15 cellular contexts compared by ENCODE assay signal in genomic region chr1:111878649-111879048, GRCh38.
DNase-seq lines count a peak whose midpoint lies in the region; ATAC-seq, FAIRE-seq and TF ChIP-seq lines count a peak whose summit lies in the region.
"Had no signal": no experiment of that assay in that cellular context is flagged by ENCODE, and none has a peak within 500 bp of the region (broad histone marks: within the 10 kb centered on the region; RNA-seq: fewer than 3 reads in every experiment).

No MANE protein-coding gene starts in this region.

- TF ChIP-seq CTCF in HepG2 (CRISPR knock-in tag; IDR thresholded peaks at IDR 0.05): no peak

- FAIRE-seq in HepG2 (lab: Jason Lieb, UNC): no peak

- intact Hi-C loops in HepG2 (cut with micrococcal nuclease; ENCODE audit: unreplicated experiment): no loop called here

- TF ChIP-seq EP300 in HepG2 (IDR thresholded peaks at IDR 0.05; ENCODE audit: low read depth in 2 of 2, low read length in 2 of 2) (no peak), HepG2 (CRISPR knock-in tag; IDR thresholded peaks at IDR 0.05; ENCODE audit: borderline replicate concordance) (no peak)

- H2AFZ ChIP-seq in HepG2 (ENCODE audit: low read length): no peak overlapping the region

- no peak overlapping the region for H3K9ac ChIP-seq in HepG2 (ENCODE audit: insufficient read depth, low read depth, low read length)

- H3K9me3 ChIP-seq in SJCRH30 (replicated peaks) (no peaks in the 10 kb centered on the region), HepG2 (ENCODE audit: low read length) (no peaks in the 10 kb centered on the region)
- H3K9me3 ChIP-seq: mucosa of descending colon, uterus had no signal

- H3K27ac ChIP-seq in SJCRH30 (peak overlapping the region; percentile 9; the same call in 1 of the 2 replicates), HepG2 (ENCODE audit: extremely low read length, insufficient read depth, low read length) (no peak overlapping the region)
- H3K27ac ChIP-seq: uterus had no signal

- H3K4me3 ChIP-seq in SJCRH30 (no peak overlapping the region), HepG2 (replicated peaks in 1 of 3; ENCODE audit: insufficient read depth in 1 of 3, low read depth in 2 of 3, low read length in 3 of 3) (no peak overlapping the region)
- H3K4me3 ChIP-seq: mucosa of descending colon, smooth muscle cell, uterus had no signal

- POLR2A ChIA-PET in HepG2 (lab: Yijun Ruan, JAX): no interaction called here

- CTCF ChIA-PET in HepG2 (lab: Yijun Ruan, JAX; ENCODE audit: low intra/inter-chr PET ratio, low total read pairs): no interaction called here

- no peak for TF ChIP-seq RAD21 in HepG2 (CRISPR knock-in tag; IDR thresholded peaks at IDR 0.05)

- no peak for TF ChIP-seq POLR2A in HepG2 (IDR thresholded peaks at IDR 0.05; ENCODE audit: insufficient read depth in 1 of 2, low read depth in 2 of 2, low read length in 2 of 2)

- H3K4me2 ChIP-seq in HepG2 (ENCODE audit: low read depth, low read length): no peak overlapping the region
- H3K4me2 ChIP-seq: smooth muscle cell had no signal

- H3K4me1 ChIP-seq in SJCRH30 (peaks cover 46% of the 10 kb centered on the region), HepG2 (ENCODE audit: insufficient read depth, low read length) (peaks cover 10% of the 10 kb centered on the region; the same call in 1 of the 2 replicates)
- H3K4me1 ChIP-seq: uterus had no signal

- no peaks in the 10 kb centered on the region for H3K36me3 ChIP-seq in SJCRH30
- no peaks in the 10 kb centered on the region for H3K36me3 ChIP-seq in HepG2 (replicated peaks in 1 of 2; ENCODE audit: control insufficient read depth in 1 of 2, insufficient read depth in 2 of 2, low read length in 2 of 2)
- H3K36me3 ChIP-seq: uterus had no signal

- no peaks in the 10 kb centered on the region for H4K20me1 ChIP-seq in HepG2 (ENCODE audit: insufficient read depth, low read length)

- DNase-seq in Daoy (ENCODE audit: low read depth): peak; percentile 47
- no peak for DNase-seq in SJCRH30
- DNase-seq in HepG2 (ENCODE audit: low spot score): peak; percentile 31
- no peak for DNase-seq in retina
- no peak for DNase-seq in dermis blood vessel endothelial cell
- no peak for DNase-seq in activated naive CD4-positive, alpha-beta T cell treated with anti-CD3 and anti-CD28 coated beads, Interleukin-2, amount 50 U/mL, for 16 hours
- no peak for DNase-seq in SIG-M5 treated with dmso at 0.1 percent for 504 hours (lab: John Stamatoyannopoulos, UW; ENCODE audit: unreplicated experiment)
- DNase-seq: activated CD4-positive, alpha-beta T cell treated with anti-CD3 and anti-CD28 coated beads for 4 hours; activated T-cell treated with anti-CD3 and anti-CD28 coated beads, Interleukin-2, amount 50 U/mL, for 48 hours; mucosa of descending colon; NCI-H524 treated with DMSO at 0.1 percent for 48 hours; stimulated activated naive CD4-positive, alpha-beta T cell treated with Interleukin-2 at 50 U/mL for 16 hours; uterus had no signal

- H3K79me2 ChIP-seq in HepG2 (ENCODE audit: insufficient read depth, low read length): no peaks in the 10 kb centered on the region

- no CpG with 5 or more reads among the region's 1 CpG for WGBS in HepG2 (ENCODE audit: low lambda C conversion rate)

- in situ Hi-C loops in HepG2 (cut with HindIII; ENCODE audit: extremely low pct_ligation_motif_present, low pct_unique_long_range_greater_than_20kb): no loop called here

- H3K27me3 ChIP-seq in SJCRH30 (no peaks in the 10 kb centered on the region), HepG2 (ENCODE audit: control insufficient read depth in 1 of 2, insufficient read depth in 2 of 2, low read length in 2 of 2) (peaks cover 0 to 33% of the 10 kb centered on the region in 2 experiments; a peak in 2 of 5 replicates)
- H3K27me3 ChIP-seq: uterus had no signal

- BruUV-seq in HepG2 (replicated peaks; lab: Mats Ljungman, UMichigan): no TSS peak

- peak; percentile 62 for ATAC-seq in GM21381 (IDR thresholded peaks at IDR 0.05; ENCODE audit: unreplicated experiment)
- peak; percentile 46; the same call in 2 of the 3 replicates for ATAC-seq in HepG2
- ATAC-seq: mucosa of descending colon had no signal

TF ChIP-seq in HepG2, 621 proteins besides CTCF, POLR2A, EP300 and RAD21:
- TF ChIP-seq REXO4 (CRISPR knock-in tag; IDR thresholded peaks at IDR 0.05; ENCODE audit: borderline replicate concordance) (no peak), ZNF704 (CRISPR knock-in tag; IDR thresholded peaks at IDR 0.05; ENCODE audit: borderline replicate concordance) (no peak), RARA (CRISPR knock-in tag; IDR thresholded peaks at IDR 0.05) (0 out of 2 replicates have a peak, but pooled peaks have one; percentile 12)

Comparison
In these comparisons a context has a peak if more than half of its experiments do, and no peak if none do; other contexts are left out.
1. DNase-seq: peak in Daoy (single experiment) and HepG2 (single experiment); none in SJCRH30 (0 of 2), retina (single experiment), dermis blood vessel endothelial cell (single experiment), activated naive CD4-positive, alpha-beta T cell treated with anti-CD3 and anti-CD28 coated beads, Interleukin-2, amount 50 U/mL, for 16 hours (single experiment) and SIG-M5 treated with dmso at 0.1 percent for 504 hours (single experiment).